Comparison of ENCODE assay signal across 13 cellular contexts in genomic region chr22:41913842-41914534, GRCh38. TPM values are rescaled to one million over a fixed set of nuclear protein-coding genes. Genes with fewer than 3 reads are reported as not detected.
A peak's percentile ranks its signal among the peaks of the same experiment; 100 is the strongest.
DNase-seq lines count a peak whose midpoint lies in the region; ATAC-seq and TF ChIP-seq lines count a peak whose summit lies in the region.
"Had no signal": no experiment of that assay in that cellular context is flagged by ENCODE, and none has a peak within 500 bp of the region (broad histone marks: within the 10 kb centered on the region; RNA-seq: fewer than 3 reads in every experiment).

No MANE protein-coding gene starts in this region.

- peaks cover 4% of the 10 kb centered on the region for H3K4me1 Mint-ChIP-seq in glutamatergic neuron (ENCODE audit: low read depth, unreplicated experiment)

- H3K9me3 ChIP-seq in left ventricle myocardium inferior (replicated peaks) (no peaks in the 10 kb centered on the region), heart right ventricle (no peaks in the 10 kb centered on the region), NT2/D1 (ENCODE audit: insufficient read depth, low read length) (no peaks in the 10 kb centered on the region)
- H3K9me3 ChIP-seq: esophagus squamous epithelium, sigmoid colon had no signal

- H3K27ac Mint-ChIP-seq in glutamatergic neuron (ENCODE audit: unreplicated experiment), result no peak overlapping the region

- H3K27me3 Mint-ChIP-seq in glutamatergic neuron (ENCODE audit: unreplicated experiment), result peaks cover 36% of the 10 kb centered on the region

- peak overlapping the region; percentile 65 for H3K4me3 ChIP-seq in left ventricle myocardium inferior
- H3K4me3 ChIP-seq in heart right ventricle, result no peak overlapping the region
- peak overlapping the region; percentile 34 for H3K4me3 ChIP-seq in NT2/D1 (ENCODE audit: insufficient read length, low read depth)

- no peak for DNase-seq in left ventricle myocardium inferior
- DNase-seq in heart right ventricle, result no peak
- no peak for DNase-seq in NT2/D1 (ENCODE audit: low read depth, low spot score)
- peak; percentile 41 for DNase-seq in glutamatergic neuron
- DNase-seq in SKM-1 (lab: John Stamatoyannopoulos, UW; ENCODE audit: unreplicated experiment), result no peak
- no peak for DNase-seq in NCI-H128 (lab: John Stamatoyannopoulos, UW; ENCODE audit: unreplicated experiment)
- DNase-seq in occipital lobe (lab: John Stamatoyannopoulos, UW), result no peak
- no peak for DNase-seq in NCI-H187 treated with DMSO at 0.1 percent for 48 hours (lab: John Stamatoyannopoulos, UW)
- DNase-seq: esophagus squamous epithelium, Right ventricle myocardium superior, sigmoid colon had no signal

- no peak overlapping the region for H3K4me3 Mint-ChIP-seq in glutamatergic neuron (ENCODE audit: unreplicated experiment)

- no peaks in the 10 kb centered on the region for H3K36me3 Mint-ChIP-seq in glutamatergic neuron (ENCODE audit: unreplicated experiment)

- no peak overlapping the region for H3K9ac ChIP-seq in NT2/D1 (ENCODE audit: insufficient read length, low read depth)

- TF ChIP-seq CTCF in left ventricle myocardium inferior (IDR thresholded peaks at IDR 0.05; ENCODE audit: borderline replicate concordance) (no peak), heart right ventricle (IDR thresholded peaks at IDR 0.05) (no peak), glutamatergic neuron (IDR thresholded peaks at IDR 0.05; ENCODE audit: partially characterized antibody, unreplicated experiment) (no peak)

- H3K27ac ChIP-seq in left ventricle myocardium inferior (replicated peaks), result no peak overlapping the region
- no peak overlapping the region for H3K27ac ChIP-seq in heart right ventricle
- H3K27ac ChIP-seq: C4-2B, cardiac muscle cell, esophagus squamous epithelium, sigmoid colon had no signal

- intact Hi-C loops in left ventricle myocardium inferior (cut with micrococcal nuclease), result no loop called here
- intact Hi-C loops in heart right ventricle (cut with DNase I), result no loop called here

- H3K36me3 ChIP-seq in left ventricle myocardium inferior (no peaks in the 10 kb centered on the region), heart right ventricle (no peaks in the 10 kb centered on the region), NT2/D1 (ENCODE audit: insufficient read depth, insufficient read length, low read length) (no peaks in the 10 kb centered on the region)
- H3K36me3 ChIP-seq: cardiac muscle cell, esophagus squamous epithelium, sigmoid colon had no signal

- no peak for ATAC-seq in heart right ventricle

- H3K9me3 Mint-ChIP-seq in glutamatergic neuron (ENCODE audit: unreplicated experiment), result peaks cover 5% of the 10 kb centered on the region

- 7 to 8% methylated on average over 54 to 79 of the region's 79 CpGs for WGBS in heart right ventricle, 2 donors

- peaks cover 98% of the 10 kb centered on the region for H3K27me3 ChIP-seq in left ventricle myocardium inferior (ENCODE audit: low read depth)
- H3K27me3 ChIP-seq in heart right ventricle, result peaks cover 29 to 97% (median 87%) of the 10 kb centered on the region in 7 donors
- peaks cover 85% of the 10 kb centered on the region for H3K27me3 ChIP-seq in NT2/D1 (ENCODE audit: insufficient read depth, insufficient read length)

- peaks cover 57% of the 10 kb centered on the region for H3K4me1 ChIP-seq in left ventricle myocardium inferior
- peaks cover 17 to 43% (median 35%) of the 10 kb centered on the region in 9 donors for H3K4me1 ChIP-seq in heart right ventricle
- peaks cover 15% of the 10 kb centered on the region for H3K4me1 ChIP-seq in NT2/D1 (ENCODE audit: insufficient read depth, insufficient read length)

RNA-seq across cellular contexts. Expression of gene SHISA8, which starts 0.9 kb away (rescaled TPM):
- 2.2 TPM for total RNA-seq in left ventricle myocardium inferior
- total RNA-seq in heart right ventricle, result 1 to 10 TPM in 9 of 10 donors, under 1 TPM in 1; 0.78 to 4.6 (median 1.4) TPM
- 1 to 10 TPM in 1 of 2 donors, under 1 TPM in 1; 0.16 to 3.5 TPM for polyA plus RNA-seq in heart right ventricle
- total RNA-seq in glutamatergic neuron (ENCODE audit: unreplicated experiment), result not detected
- not detected for total RNA-seq in occipital lobe
- total RNA-seq: cardiac muscle cell, esophagus squamous epithelium, sigmoid colon had no signal
- polyA plus RNA-seq: cardiac muscle cell had no signal

RNA-seq across cellular contexts. Expression of gene TNFRSF13C, which starts 12.6 kb away (rescaled TPM):
- 0.55 TPM for total RNA-seq in left ventricle myocardium inferior
- under 1 TPM; 0.24 to 0.77 (median 0.48) TPM for total RNA-seq in heart right ventricle
- under 1 TPM; 0.03 to 0.44 TPM for polyA plus RNA-seq in heart right ventricle
- 0.37 TPM for total RNA-seq in glutamatergic neuron (ENCODE audit: unreplicated experiment)
- total RNA-seq in occipital lobe, result 0.31 TPM
- total RNA-seq: sigmoid colon had no signal

RNA-seq across cellular contexts. Expression of gene CENPM, which starts 33.0 kb away (rescaled TPM):
- total RNA-seq in left ventricle myocardium inferior (0.47 TPM), heart right ventricle (1 to 10 TPM in 1 of 10 donors, under 1 TPM in 5, not detected in 4; 0.34 to 3.5 (median 0.66) TPM), glutamatergic neuron (ENCODE audit: unreplicated experiment) (3.4 TPM), occipital lobe (1.6 TPM)
- 1 to 10 TPM; 1.0 to 1.7 TPM for polyA plus RNA-seq in heart right ventricle

RNA-seq across cellular contexts. Expression of gene SEPTIN3, which starts 55.3 kb away (rescaled TPM):
- total RNA-seq in left ventricle myocardium inferior (not detected), heart right ventricle (under 1 TPM in 4 of 10 donors, not detected in 6; 0.06 to 0.44 (median 0.10) TPM), glutamatergic neuron (ENCODE audit: unreplicated experiment) (216 TPM), occipital lobe (130 TPM)
- polyA plus RNA-seq in heart right ventricle, result under 1 TPM; 0.03 to 0.22 TPM

Comparison
In these comparisons a context has a peak if more than half of its experiments do, and no peak if none do; other contexts are left out.
1. H3K4me3 ChIP-seq: peak in left ventricle myocardium inferior (single experiment) and NT2/D1 (single experiment); none in heart right ventricle (0 of 10).